In the genomic region with DNA sequence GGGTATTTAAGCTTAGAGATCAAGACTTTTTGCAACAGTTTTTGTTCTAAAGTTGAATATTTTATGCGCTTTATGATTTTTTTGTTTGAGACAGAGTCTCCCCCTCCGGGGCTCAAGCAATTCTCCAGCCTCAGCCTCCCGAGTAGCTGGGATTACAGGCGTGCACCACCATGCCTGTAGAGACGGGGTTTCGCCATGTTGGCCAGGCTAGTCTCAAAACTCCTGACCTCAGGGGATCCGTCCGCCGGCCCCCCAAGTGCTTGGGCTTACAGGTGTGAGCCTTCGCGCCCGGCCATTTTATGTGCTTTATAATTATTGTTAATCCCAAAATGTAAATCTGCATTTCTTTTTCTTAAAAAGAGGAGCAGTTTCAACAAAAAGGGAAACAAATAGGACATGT, we compare ENCODE assay signal across 37 cellular contexts. TPM values are rescaled to one million over a fixed set of nuclear protein-coding genes. Genes with fewer than 3 reads are reported as not detected.
"Had no signal": no experiment of that assay in that cellular context is flagged by ENCODE, and none has a peak within 500 bp of the region (broad histone marks: within the 10 kb centered on the region; RNA-seq: fewer than 3 reads in every experiment).

No MANE protein-coding gene starts in this region.

- DNase-seq: activated effector memory CD4-positive, alpha-beta T cell treated with anti-CD3 and anti-CD28 coated beads, Interleukin-2, amount 50 U/mL, for 16 hours; activated effector memory CD4-positive, alpha-beta T cell treated with Interleukin-2 at 50 U/mL for 16 hours; activated gamma-delta T cell; activated gamma-delta T cell treated with Interleukin-2 at 50 U/mL for 16 hours; activated naive CD4-positive, alpha-beta T cell; activated naive CD4-positive, alpha-beta T cell treated with anti-CD3 and anti-CD28 coated beads for 36 hours; activated naive CD4-positive, alpha-beta T cell treated with anti-CD3 and anti-CD28 coated beads, Interleukin-2, amount 10 ng/mL, durations not matched to agents 7 days and 5 days; activated naive CD4-positive, alpha-beta T cell treated with anti-CD3 and anti-CD28 coated beads, Interleukin-2, amount 50 U/mL, for 16 hours; activated naive CD4-positive, alpha-beta T cell treated with Interleukin-2 at 50 U/mL for 16 hours; activated naive CD8-positive, alpha-beta T cell treated with anti-CD3 and anti-CD28 coated beads for 36 hours; activated naive CD8-positive, alpha-beta T cell treated with anti-CD3 and anti-CD28 coated beads, Interleukin-2, amount 10 ng/mL, durations not matched to agents 7 days and 5 days; activated naive CD8-positive, alpha-beta T cell treated with anti-CD3 and anti-CD28 coated beads, Interleukin-2, amount 50 U/mL, for 24 hours; activated T-cell treated with anti-CD3 and anti-CD28 coated beads for 4 hours; activated T-cell treated with anti-CD3 and anti-CD28 coated beads, Interleukin-2, amount 50 U/mL, for 1 hour; activated T-cell treated with anti-CD3 and anti-CD28 coated beads, Interleukin-2, amount 50 U/mL, for 24 hours; activated T-cell treated with anti-CD3 and anti-CD28 coated beads, Interleukin-2, amount 50 U/mL, for 4 hours; activated T-cell treated with anti-CD3 and anti-CD28 coated beads, Interleukin-2, amount 50 U/mL, for 48 hours; activated T-cell treated with anti-CD3 and anti-CD28 coated beads, Interleukin-2, amount 50 U/mL, for 72 hours; adrenal gland; amniotic stem cell; amygdala; anterior cingulate cortex; aorta; body of pancreas; brain microvascular endothelial cell; caudate nucleus; central memory CD4-positive, alpha-beta T cell; cerebellar nuclear complex had no signal

- H3K4me1 ChIP-seq: adrenal gland, ascending aorta, body of pancreas, breast epithelium had no signal

- H3K9me3 ChIP-seq: ascending aorta, body of pancreas, breast epithelium had no signal

- H3K36me3 ChIP-seq: adrenal gland, ascending aorta, brain microvascular endothelial cell, breast epithelium, cardiac muscle cell had no signal

- FAIRE-seq: astrocyte, bronchial epithelial cell had no signal

- H3K27ac ChIP-seq: adrenal gland, ascending aorta, body of pancreas, brain microvascular endothelial cell, breast epithelium, cardiac muscle cell had no signal

- H3K4me3 ChIP-seq: adrenal gland, ascending aorta, body of pancreas, breast epithelium, cardiac muscle cell had no signal

- H3K27me3 ChIP-seq: ascending aorta, body of pancreas, breast epithelium, cardiac muscle cell had no signal

- ATAC-seq: activated naive CD4-positive, alpha-beta T cell treated with anti-CD3 and anti-CD28 coated beads, Interleukin-2, amount 50 U/mL, for 72 hours; activated naive CD8-positive, alpha-beta T cell treated with anti-CD3 and anti-CD28 coated beads, Interleukin-2, amount 50 U/mL, for 24 hours; activated T-cell treated with anti-CD3 and anti-CD28 coated beads, Interleukin-2, amount 50 U/mL, for 4 hours; activated T-cell treated with anti-CD3 and anti-CD28 coated beads, Interleukin-2, amount 50 U/mL, for 72 hours; activated T-helper 17 cell treated with anti-CD3 and anti-CD28 coated beads, Interleukin-2, amount 50 U/mL, for 72 hours; body of pancreas had no signal

RNA-seq across cellular contexts. Expression of gene TBR1, which starts 29.0 kb away (rescaled TPM):
- total RNA-seq: activated naive CD4-positive, alpha-beta T cell treated with anti-CD3 and anti-CD28 coated beads for 36 hours; activated naive CD8-positive, alpha-beta T cell treated with anti-CD3 and anti-CD28 coated beads for 36 hours; activated naive CD8-positive, alpha-beta T cell treated with anti-CD3 and anti-CD28 coated beads, Interleukin-2, amount 10 ng/mL, durations not matched to agents 7 days and 5 days; activated T-cell treated with anti-CD3 and anti-CD28 coated beads, Interleukin-2, amount 50 U/mL, for 4 hours; activated T-helper 1 cell treated with anti-CD3 and anti-CD28 coated beads, Interleukin-12 subunit alpha, Interleukin-12 subunit beta, Interleukin-2, Interleukin-4 antibody, amounts not matched to agents 30 ng/mL and 10 ng/mL and 1 ng/mL, durations not matched to agents 14 hours and 24 hours and 36 hours; aorta; ascending aorta; astrocyte; body of pancreas; chondrocyte had no signal
- polyA plus RNA-seq: adrenal gland, aorta, cardiac muscle cell had no signal
